27 cellular contexts compared by ENCODE assay signal in the genomic region with DNA sequence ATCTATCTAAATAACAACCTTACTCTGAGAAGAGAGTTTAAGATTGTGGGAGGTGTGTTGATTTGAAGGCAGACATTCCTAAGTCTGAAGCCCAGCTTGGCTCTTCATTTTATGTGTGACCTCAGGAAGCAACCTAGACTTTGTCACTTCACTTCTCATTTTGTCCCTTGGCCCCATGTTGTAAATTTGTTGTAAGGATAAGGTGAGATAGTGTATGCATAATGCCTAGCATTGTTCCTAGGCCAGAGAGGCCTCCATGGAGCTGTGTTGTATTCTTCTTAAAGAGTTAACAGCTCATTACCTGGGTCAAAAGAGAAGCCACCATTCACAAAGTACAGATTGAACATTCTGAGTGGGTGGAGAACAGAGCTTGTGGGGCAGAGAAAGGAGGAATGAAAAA.
"Had no signal": no experiment of that assay in that cellular context is flagged by ENCODE, and none has a peak within 500 bp of the region (broad histone marks: within the 10 kb centered on the region; RNA-seq: fewer than 3 reads in every experiment).

No MANE protein-coding gene starts in this region.

- H3K79me2 ChIP-seq: parathyroid adenoma had no signal

- H3K4me3 Mint-ChIP-seq: nephron; neural progenitor cell; stimulated activated effector memory CD8-positive, alpha-beta T cell treated with anti-CD3 and anti-CD28 coated beads, Interleukin-12 subunit alpha, Interleukin-12 subunit beta, amount 100 ng/mL, for 72 hours; stimulated activated naive B cell treated with anti-CD40 and anti-IgM and Interleukin-4, amounts not matched to agents 10 μg/mL and 1 μg/mL and 100 μg/mL, for 72 hours; stimulated activated naive CD8-positive, alpha-beta T cell treated with anti-CD3 and anti-CD28 coated beads, Interleukin-15, Interleukin-2, amounts not matched to agents 100 ng/mL and 50 ng/mL, for 24 hours had no signal

- ATAC-seq: psoas muscle; right cardiac atrium; right lobe of liver; stimulated activated effector memory CD8-positive, alpha-beta T cell treated with anti-CD3 and anti-CD28 coated beads, Interleukin-12 subunit alpha, Interleukin-12 subunit beta, amount 100 ng/mL, for 72 hours; stimulated activated naive B cell treated with anti-CD40 and anti-IgM and Interleukin-4, amounts not matched to agents 10 μg/mL and 1 μg/mL and 100 μg/mL, for 72 hours had no signal

- H3K27me3 ChIP-seq: neural progenitor cell, ovary, right lobe of liver, sigmoid colon, stomach, thyroid gland, tibial nerve, upper lobe of left lung, vagina had no signal

- H3K27ac ChIP-seq: neural progenitor cell, ovary, parathyroid adenoma, psoas muscle, right lobe of liver, sigmoid colon, stomach, thoracic aorta, thyroid gland, tibial nerve, upper lobe of left lung, vagina had no signal

- H3K4me1 Mint-ChIP-seq: nephron; neural progenitor cell; stimulated activated effector memory CD8-positive, alpha-beta T cell treated with anti-CD3 and anti-CD28 coated beads, Interleukin-12 subunit alpha, Interleukin-12 subunit beta, amount 100 ng/mL, for 72 hours; stimulated activated naive B cell treated with anti-CD40 and anti-IgM and Interleukin-4, amounts not matched to agents 10 μg/mL and 1 μg/mL and 100 μg/mL, for 72 hours had no signal

- H3K9me3 ChIP-seq: ovary, psoas muscle, right lobe of liver, sigmoid colon, stomach, thoracic aorta, thyroid gland, tibial nerve, upper lobe of left lung, vagina had no signal

- H3K9ac ChIP-seq: neural progenitor cell, parathyroid adenoma had no signal

- H3K4me3 ChIP-seq: neural progenitor cell, ovary, psoas muscle, right lobe of liver, sigmoid colon, stomach, thoracic aorta, thyroid gland, tibial nerve, upper lobe of left lung, vagina had no signal

- H2AFZ ChIP-seq: neural progenitor cell, parathyroid adenoma had no signal

- DNase-seq: occipital lobe; ovary; posterior cingulate gyrus; psoas muscle; right cardiac atrium; right lobe of liver; sigmoid colon; small intestine; stimulated activated CD4-positive, alpha-beta T cell treated with anti-CD3 and anti-CD28 coated beads, Interleukin-15, amount 100 ng/mL, for 24 hours; stimulated activated CD4-positive, alpha-beta T cell treated with anti-CD3 and anti-CD28 coated beads, Interleukin-2, amount 100 ng/mL, for 24 hours; stimulated activated CD4-positive, alpha-beta T cell treated with anti-CD3 and anti-CD28 coated beads, Interleukin-2, amount 100 ng/mL, for 48 hours; stimulated activated CD4-positive, alpha-beta T cell treated with anti-CD3 and anti-CD28 coated beads, Interleukin-4, amount 100 ng/mL, for 24 hours; stimulated activated naive B cell treated with anti-CD40 and anti-IgM and Interleukin-4, amounts not matched to agents 10 μg/mL and 1 μg/mL and 100 μg/mL, for 72 hours; stimulated activated naive CD4-positive, alpha-beta T cell treated with Interleukin-2 at 50 U/mL for 16 hours; stomach; thyroid gland; trophoblast cell; upper lobe of left lung had no signal

- H3K36me3 ChIP-seq: neural progenitor cell, ovary, right lobe of liver, sigmoid colon, stomach, thoracic aorta, thyroid gland, tibial nerve, upper lobe of left lung, vagina had no signal

- H3K27me3 Mint-ChIP-seq: progenitor cell of endocrine pancreas; stimulated activated naive B cell treated with anti-CD40 and anti-IgM and Interleukin-4, amounts not matched to agents 10 μg/mL and 1 μg/mL and 100 μg/mL, for 72 hours; stimulated activated naive CD8-positive, alpha-beta T cell treated with anti-CD3 and anti-CD28 coated beads, Interleukin-15, Interleukin-2, amounts not matched to agents 100 ng/mL and 50 ng/mL, for 24 hours had no signal

- H3K4me2 ChIP-seq: neural progenitor cell had no signal

- H3K27ac Mint-ChIP-seq: nephron; neural progenitor cell; progenitor cell of endocrine pancreas; stimulated activated effector memory CD8-positive, alpha-beta T cell treated with anti-CD3 and anti-CD28 coated beads, Interleukin-12 subunit alpha, Interleukin-12 subunit beta, amount 100 ng/mL, for 72 hours; stimulated activated naive B cell treated with anti-CD40 and anti-IgM and Interleukin-4, amounts not matched to agents 10 μg/mL and 1 μg/mL and 100 μg/mL, for 72 hours; stimulated activated naive CD8-positive, alpha-beta T cell treated with anti-CD3 and anti-CD28 coated beads, Interleukin-15, Interleukin-2, amounts not matched to agents 100 ng/mL and 50 ng/mL, for 24 hours had no signal

- H3K36me3 Mint-ChIP-seq: neural progenitor cell; stimulated activated effector memory CD8-positive, alpha-beta T cell treated with anti-CD3 and anti-CD28 coated beads, Interleukin-12 subunit alpha, Interleukin-12 subunit beta, amount 100 ng/mL, for 72 hours; stimulated activated naive B cell treated with anti-CD40 and anti-IgM and Interleukin-4, amounts not matched to agents 10 μg/mL and 1 μg/mL and 100 μg/mL, for 72 hours had no signal

- H3K4me1 ChIP-seq: neural progenitor cell, parathyroid adenoma, psoas muscle, right lobe of liver, sigmoid colon, stomach, thyroid gland, tibial nerve, upper lobe of left lung, vagina had no signal
